ENCODE assay signal across 9 cellular contexts in genomic region chr1:52603680-52604501, GRCh38. TPM values are rescaled to one million over a fixed set of nuclear protein-coding genes. Genes with fewer than 3 reads are reported as not detected.
DNase-seq lines count a peak whose midpoint lies in the region; ATAC-seq and TF ChIP-seq lines count a peak whose summit lies in the region.
"Had no signal": no experiment of that assay in that cellular context is flagged by ENCODE, and none has a peak within 500 bp of the region (broad histone marks: within the 10 kb centered on the region; RNA-seq: fewer than 3 reads in every experiment).

No MANE protein-coding gene starts in this region.

- H3K27me3 Mint-ChIP-seq in activated naive CD4-positive, alpha-beta T cell treated with anti-CD3 and anti-CD28 coated beads for 36 hours (ENCODE audit: low read depth), result no peaks in the 10 kb centered on the region
- no peaks in the 10 kb centered on the region for H3K27me3 Mint-ChIP-seq in activated T-helper 1 cell treated with anti-CD3 and anti-CD28 coated beads, Interleukin-12 subunit alpha, Interleukin-12 subunit beta, Interleukin-2, Interleukin-4 antibody, amounts not matched to agents 30 ng/mL and 10 ng/mL and 1 ng/mL, durations not matched to agents 14 hours and 24 hours and 36 hours (ENCODE audit: insufficient read depth)

- H3K27ac ChIP-seq in right atrium auricular region, result peak overlapping the region; percentile 87 to 88
- peak overlapping the region; percentile 13 to 89 (median 75) for H3K27ac ChIP-seq in thyroid gland
- peak overlapping the region in 1 of 2 donors; percentile 21 for H3K27ac ChIP-seq in uterus

- ATAC-seq in HG03439 (IDR thresholded peaks at IDR 0.05; ENCODE audit: unreplicated experiment), result no peak

- CTCF ChIA-PET in activated naive CD4-positive, alpha-beta T cell treated with anti-CD3 and anti-CD28 coated beads for 36 hours (lab: Charles Lee), result interaction anchor here (0.6 to 1.4 kb wide), 4 partner anchors 11 to 200 kb away, joined by 3 to 4 read pairs (median 4); partner anchors contain the start of genes ORC1 and SHISAL2A

- WGBS in thyroid gland, 2 donors, result 70 to 76% methylated on average over 7 of the region's 7 CpGs

- TF ChIP-seq POLR2A in thyroid gland (IDR thresholded peaks at IDR 0.05), result no peak
- TF ChIP-seq POLR2A in uterus (IDR thresholded peaks at IDR 0.05), result no peak

- intact Hi-C loops in activated naive CD4-positive, alpha-beta T cell treated with anti-CD3 and anti-CD28 coated beads for 36 hours (cut with micrococcal nuclease), result loop anchor here (2.0 kb wide), 1 partner anchor 55 kb away; no protein-coding TSS in a partner anchor
- intact Hi-C loops in activated T-helper 1 cell treated with anti-CD3 and anti-CD28 coated beads, Interleukin-12 subunit alpha, Interleukin-12 subunit beta, Interleukin-2, Interleukin-4 antibody, amounts not matched to agents 30 ng/mL and 10 ng/mL and 1 ng/mL, durations not matched to agents 14 hours and 24 hours and 36 hours (cut with micrococcal nuclease), result loop anchor here (1.0 to 2.0 kb wide), 3 partner anchors 33 to 83 kb away; no protein-coding TSS in a partner anchor
- intact Hi-C loops in thyroid gland (cut with DNase I) (no loop called here), uterus (cut with DNase I; ENCODE audit: low total_unique reads) (no loop called here)

- H3K4me3 ChIP-seq in right atrium auricular region, result no peak overlapping the region
- no peak overlapping the region for H3K4me3 ChIP-seq in thyroid gland (replicated peaks in 1 of 3)
- H3K4me3 ChIP-seq in uterus, result no peak overlapping the region

- H3K9me3 Mint-ChIP-seq in activated naive CD4-positive, alpha-beta T cell treated with anti-CD3 and anti-CD28 coated beads for 36 hours, result no peaks in the 10 kb centered on the region
- H3K9me3 Mint-ChIP-seq in activated T-helper 1 cell treated with anti-CD3 and anti-CD28 coated beads, Interleukin-12 subunit alpha, Interleukin-12 subunit beta, Interleukin-2, Interleukin-4 antibody, amounts not matched to agents 30 ng/mL and 10 ng/mL and 1 ng/mL, durations not matched to agents 14 hours and 24 hours and 36 hours, result no peaks in the 10 kb centered on the region

- peaks cover 38% of the 10 kb centered on the region for H3K4me1 Mint-ChIP-seq in activated naive CD4-positive, alpha-beta T cell treated with anti-CD3 and anti-CD28 coated beads for 36 hours (ENCODE audit: low read depth)
- H3K4me1 Mint-ChIP-seq in activated T-helper 1 cell treated with anti-CD3 and anti-CD28 coated beads, Interleukin-12 subunit alpha, Interleukin-12 subunit beta, Interleukin-2, Interleukin-4 antibody, amounts not matched to agents 30 ng/mL and 10 ng/mL and 1 ng/mL, durations not matched to agents 14 hours and 24 hours and 36 hours (ENCODE audit: low read depth), result peaks cover 49% of the 10 kb centered on the region

- peak overlapping the region; percentile 90 for H3K4me3 Mint-ChIP-seq in activated naive CD4-positive, alpha-beta T cell treated with anti-CD3 and anti-CD28 coated beads for 36 hours
- H3K4me3 Mint-ChIP-seq in activated T-helper 1 cell treated with anti-CD3 and anti-CD28 coated beads, Interleukin-12 subunit alpha, Interleukin-12 subunit beta, Interleukin-2, Interleukin-4 antibody, amounts not matched to agents 30 ng/mL and 10 ng/mL and 1 ng/mL, durations not matched to agents 14 hours and 24 hours and 36 hours, result peak overlapping the region; percentile 87

- no peak for DNase-seq in activated naive CD4-positive, alpha-beta T cell treated with anti-CD3 and anti-CD28 coated beads for 36 hours
- no peak for DNase-seq in activated naive CD4-positive, alpha-beta T cell (lab: John Stamatoyannopoulos, UW)
- no peak for DNase-seq in activated T-helper 1 cell treated with anti-CD3 and anti-CD28 coated beads, Interleukin-12 subunit alpha, Interleukin-12 subunit beta, Interleukin-2, Interleukin-4 antibody, amounts not matched to agents 30 ng/mL and 10 ng/mL and 1 ng/mL, durations not matched to agents 14 hours and 24 hours and 36 hours (ENCODE audit: low spot score)
- DNase-seq in right atrium auricular region (ENCODE audit: low spot score) (no peak), thyroid gland (peak; percentile 41 to 57), uterus (no peak), germinal center (ENCODE audit: low spot score) (no peak)
- DNase-seq: activated CD4-positive, alpha-beta T cell treated with anti-CD3 and anti-CD28 coated beads for 1 hour had no signal

- TF ChIP-seq CTCF in right atrium auricular region (IDR thresholded peaks at IDR 0.05), result no peak
- no peak for TF ChIP-seq CTCF in thyroid gland (IDR thresholded peaks at IDR 0.05)
- TF ChIP-seq CTCF in uterus (IDR thresholded peaks at IDR 0.05), result no peak

- H3K27ac Mint-ChIP-seq in activated naive CD4-positive, alpha-beta T cell treated with anti-CD3 and anti-CD28 coated beads for 36 hours, result peak overlapping the region; percentile 91
- H3K27ac Mint-ChIP-seq in activated T-helper 1 cell treated with anti-CD3 and anti-CD28 coated beads, Interleukin-12 subunit alpha, Interleukin-12 subunit beta, Interleukin-2, Interleukin-4 antibody, amounts not matched to agents 30 ng/mL and 10 ng/mL and 1 ng/mL, durations not matched to agents 14 hours and 24 hours and 36 hours, result peak overlapping the region; percentile 82

- H3K4me1 ChIP-seq in right atrium auricular region (peaks cover 0 to 30% of the 10 kb centered on the region in 2 donors), thyroid gland (peaks cover 43 to 81% of the 10 kb centered on the region in 2 donors), uterus (peaks cover 0 to 8% of the 10 kb centered on the region in 2 donors)

- H3K9me3 ChIP-seq in right atrium auricular region (no peaks in the 10 kb centered on the region), thyroid gland (no peaks in the 10 kb centered on the region), uterus (no peaks in the 10 kb centered on the region)

- no peaks in the 10 kb centered on the region for H3K27me3 ChIP-seq in right atrium auricular region
- no peaks in the 10 kb centered on the region for H3K27me3 ChIP-seq in thyroid gland
- H3K27me3 ChIP-seq in uterus, result no peaks in the 10 kb centered on the region

- peaks cover 23% of the 10 kb centered on the region for H3K36me3 Mint-ChIP-seq in activated naive CD4-positive, alpha-beta T cell treated with anti-CD3 and anti-CD28 coated beads for 36 hours (ENCODE audit: low read depth)
- H3K36me3 Mint-ChIP-seq in activated T-helper 1 cell treated with anti-CD3 and anti-CD28 coated beads, Interleukin-12 subunit alpha, Interleukin-12 subunit beta, Interleukin-2, Interleukin-4 antibody, amounts not matched to agents 30 ng/mL and 10 ng/mL and 1 ng/mL, durations not matched to agents 14 hours and 24 hours and 36 hours (ENCODE audit: low read depth), result peaks cover 34% of the 10 kb centered on the region

- H3K36me3 ChIP-seq in right atrium auricular region (peaks cover 7% of the 10 kb centered on the region), thyroid gland (peaks cover 0 to 6% of the 10 kb centered on the region in 2 donors), uterus (no peaks in the 10 kb centered on the region)

RNA-seq across cellular contexts. Expression of gene GPX7, which starts 1.7 kb away (rescaled TPM):
- total RNA-seq in activated naive CD4-positive, alpha-beta T cell treated with anti-CD3 and anti-CD28 coated beads for 36 hours, result 10 to 100 TPM; 20.4 to 20.6 TPM
- 32.7 and 32.8 TPM in 2 replicates for total RNA-seq in activated T-helper 1 cell treated with anti-CD3 and anti-CD28 coated beads, Interleukin-12 subunit alpha, Interleukin-12 subunit beta, Interleukin-2, Interleukin-4 antibody, amounts not matched to agents 30 ng/mL and 10 ng/mL and 1 ng/mL, durations not matched to agents 14 hours and 24 hours and 36 hours
- total RNA-seq in right atrium auricular region (10 to 100 TPM; 12.0 to 17.6 TPM), thyroid gland (10 to 100 TPM; 15.7 to 77.9 (median 32.1) TPM), uterus (100 to 1,000 TPM in 1 of 4 donors, 10 to 100 TPM in 1, 1 to 10 TPM in 2; 1.8 to 125 (median 9.6) TPM)

RNA-seq across cellular contexts. Expression of gene SHISAL2A, which starts 29.1 kb away (rescaled TPM):
- total RNA-seq in activated naive CD4-positive, alpha-beta T cell treated with anti-CD3 and anti-CD28 coated beads for 36 hours, result 10 to 100 TPM; 11.3 to 11.4 TPM
- 5.7 and 6.0 TPM in 2 replicates for total RNA-seq in activated T-helper 1 cell treated with anti-CD3 and anti-CD28 coated beads, Interleukin-12 subunit alpha, Interleukin-12 subunit beta, Interleukin-2, Interleukin-4 antibody, amounts not matched to agents 30 ng/mL and 10 ng/mL and 1 ng/mL, durations not matched to agents 14 hours and 24 hours and 36 hours
- total RNA-seq in right atrium auricular region (not detected), thyroid gland (1 to 10 TPM in 1 of 4 donors, under 1 TPM in 2, not detected in 1; 0.75 to 1.1 (median 0.94) TPM), uterus (under 1 TPM in 2 of 4 donors, not detected in 2; 0.28 to 0.49 TPM)

RNA-seq across cellular contexts. Expression of gene TUT4, which starts 51.0 kb away (rescaled TPM):
- 10 to 100 TPM; 48.1 to 51.2 TPM for total RNA-seq in activated naive CD4-positive, alpha-beta T cell treated with anti-CD3 and anti-CD28 coated beads for 36 hours
- total RNA-seq in activated T-helper 1 cell treated with anti-CD3 and anti-CD28 coated beads, Interleukin-12 subunit alpha, Interleukin-12 subunit beta, Interleukin-2, Interleukin-4 antibody, amounts not matched to agents 30 ng/mL and 10 ng/mL and 1 ng/mL, durations not matched to agents 14 hours and 24 hours and 36 hours, result 62.5 and 67.8 TPM in 2 replicates
- 10 to 100 TPM; 27.4 to 33.3 TPM for total RNA-seq in right atrium auricular region
- total RNA-seq in thyroid gland, result 100 to 1,000 TPM in 3 of 4 donors, 10 to 100 TPM in 1; 90.5 to 169 (median 120) TPM
- 100 to 1,000 TPM; 105 to 138 (median 127) TPM for total RNA-seq in uterus

Comparison
In these comparisons a context has a peak if more than half of its experiments do, and no peak if none do; other contexts are left out.
1. DNase-seq: peak in thyroid gland (2 of 2); none in activated naive CD4-positive, alpha-beta T cell treated with anti-CD3 and anti-CD28 coated beads for 36 hours (single experiment), activated naive CD4-positive, alpha-beta T cell (0 of 4), activated T-helper 1 cell treated with anti-CD3 and anti-CD28 coated beads, Interleukin-12 subunit alpha, Interleukin-12 subunit beta, Interleukin-2, Interleukin-4 antibody, amounts not matched to agents 30 ng/mL and 10 ng/mL and 1 ng/mL, durations not matched to agents 14 hours and 24 hours and 36 hours (single experiment), right atrium auricular region (single experiment), uterus (0 of 2) and germinal center (single experiment).
2. intact Hi-C loops: an anchor here in activated naive CD4-positive, alpha-beta T cell treated with anti-CD3 and anti-CD28 coated beads for 36 hours (2.0 kb wide) and activated T-helper 1 cell treated with anti-CD3 and anti-CD28 coated beads, Interleukin-12 subunit alpha, Interleukin-12 subunit beta, Interleukin-2, Interleukin-4 antibody, amounts not matched to agents 30 ng/mL and 10 ng/mL and 1 ng/mL, durations not matched to agents 14 hours and 24 hours and 36 hours (1.0 to 2.0 kb wide); none called in thyroid gland and uterus.